Comparison of ENCODE assay signal across 7 cellular contexts in the genomic region with DNA sequence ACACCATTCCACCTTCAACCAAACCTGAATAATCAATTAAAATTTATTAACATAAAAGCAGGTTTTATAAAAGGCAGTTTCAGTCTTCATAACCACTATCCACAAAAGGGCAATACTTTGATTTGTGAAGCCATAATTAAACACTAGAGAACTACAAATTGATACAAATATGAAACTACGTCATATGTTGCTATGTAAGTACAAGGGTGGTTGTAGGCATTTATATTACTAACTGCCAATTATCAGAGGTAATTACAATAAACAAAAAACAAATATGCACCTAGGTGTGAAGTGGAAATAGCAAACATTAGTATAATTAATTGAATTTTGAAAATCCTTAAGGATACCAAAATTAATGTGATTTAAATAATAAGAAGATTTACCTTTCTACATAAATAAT.
"Had no signal": no experiment of that assay in that cellular context is flagged by ENCODE, and none has a peak within 500 bp of the region (broad histone marks: within the 10 kb centered on the region; RNA-seq: fewer than 3 reads in every experiment).

No MANE protein-coding gene starts in this region.

- ATAC-seq: K562 had no signal

- H3K4me3 ChIP-seq: K562 had no signal

- H3K4me2 ChIP-seq: KMS-11 had no signal

- FAIRE-seq: HTR-8/SVneo, K562 had no signal

- DNase-seq: IMR-90, KBM-7, KG1 had no signal

- H3K9ac ChIP-seq: KMS-11 had no signal

- H3K27ac ChIP-seq: HL-60, KMS-11 had no signal
